In genomic region chr15:75723171-75723846, GRCh38 we compare ENCODE assay signal across 10 cellular contexts. TPM values are rescaled to one million over a fixed set of nuclear protein-coding genes. Genes with fewer than 3 reads are reported as not detected.
DNase-seq lines count a peak whose midpoint lies in the region; ATAC-seq, FAIRE-seq and TF ChIP-seq lines count a peak whose summit lies in the region.
"Had no signal": no experiment of that assay in that cellular context is flagged by ENCODE, and none has a peak within 500 bp of the region (broad histone marks: within the 10 kb centered on the region; RNA-seq: fewer than 3 reads in every experiment).

No MANE protein-coding gene starts in this region.

- intact Hi-C loops in endothelial cell of umbilical vein (cut with micrococcal nuclease): no loop called here

- no peaks in the 10 kb centered on the region for H3K36me3 ChIP-seq in BE2C
- H3K36me3 ChIP-seq in KMS-11 (ENCODE audit: insufficient read depth): no peaks in the 10 kb centered on the region
- H3K36me3 ChIP-seq in endothelial cell of umbilical vein (ENCODE audit: control insufficient read depth in 2 of 2, extremely low read depth in 1 of 2, insufficient read depth in 2 of 2, low read length in 2 of 2): no peaks in the 10 kb centered on the region

- no peak for TF ChIP-seq POLR2A in endothelial cell of umbilical vein (IDR thresholded peaks at IDR 0.05; ENCODE audit: low read depth, low read length)

- POLR2A ChIA-PET in endothelial cell of umbilical vein (lab: Charles Lee): interaction anchor here (0.6 kb wide), 1 partner anchor 20 kb away, joined by 3 read pairs; no protein-coding TSS in a partner anchor

- no peak overlapping the region for H3K4me3 ChIP-seq in BE2C (ENCODE audit: low read depth, low read length)
- no peak overlapping the region for H3K4me3 ChIP-seq in KMS-11 (IDR thresholded peaks at IDR 0.05; ENCODE audit: insufficient read depth, low read depth, low read length)
- H3K4me3 ChIP-seq in endothelial cell of umbilical vein (replicated peaks in 1 of 3; ENCODE audit: insufficient read depth in 1 of 3, low read depth in 1 of 3, low read length in 3 of 3): no peak overlapping the region

- dilution Hi-C loops in endothelial cell of umbilical vein (cut with MboI; ENCODE audit: extremely low pct_ligation_motif_present, low sequenced_read_pairs): no loop called here

- FAIRE-seq in endothelial cell of umbilical vein (lab: Jason Lieb, UNC): no peak

- BruUV-seq in endothelial cell of umbilical vein (replicated peaks; lab: Mats Ljungman, UMichigan): no TSS peak

- no peaks in the 10 kb centered on the region for H3K9me3 Mint-ChIP-seq in nephron progenitor cell

- TF ChIP-seq CTCF in BE2C (IDR thresholded peaks at IDR 0.05; ENCODE audit: low read depth, low read length) (no peak), KMS-11 (conservative IDR thresholded peaks at IDR 0.05; ENCODE audit: low read depth, low read length) (no peak), endothelial cell of umbilical vein (IDR thresholded peaks at IDR 0.05; ENCODE audit: extremely low read depth in 1 of 2, insufficient read depth in 1 of 2, low read depth in 1 of 2, low read length in 2 of 2) (no peak), nephron progenitor cell (IDR thresholded peaks at IDR 0.05) (no peak)

- H3K27me3 ChIP-seq in BE2C (no peaks in the 10 kb centered on the region), KMS-11 (ENCODE audit: insufficient read depth, low read depth) (no peaks in the 10 kb centered on the region), endothelial cell of umbilical vein (ENCODE audit: control insufficient read depth in 2 of 2, insufficient read depth in 2 of 2, low read length in 2 of 2) (peaks cover 10% of the 10 kb centered on the region in 2 experiments)

- no peaks in the 10 kb centered on the region for H3K9me3 ChIP-seq in BE2C
- no peaks in the 10 kb centered on the region for H3K9me3 ChIP-seq in endothelial cell of umbilical vein (replicated peaks; ENCODE audit: control insufficient read depth, insufficient read depth, low read length)

- H3K4me1 ChIP-seq in BE2C: peaks cover 10% of the 10 kb centered on the region
- H3K4me1 ChIP-seq in KMS-11 (ENCODE audit: low read depth, poor library complexity, severe bottlenecking): peaks cover 14% of the 10 kb centered on the region
- H3K4me1 ChIP-seq in endothelial cell of umbilical vein (ENCODE audit: control insufficient read depth, extremely low read depth, insufficient read depth, low read length): no peaks in the 10 kb centered on the region

- peaks cover 38% of the 10 kb centered on the region for H3K4me1 Mint-ChIP-seq in nephron progenitor cell

- DNase-seq in BE2C (peak; percentile 5), endothelial cell of umbilical vein (ENCODE audit: low read depth, low spot score) (no peak), nephron progenitor cell (no peak), cerebellar nuclear complex (lab: John Stamatoyannopoulos, UW) (no peak), NCI-H1048 (lab: John Stamatoyannopoulos, UW) (no peak)
- DNase-seq: activated naive CD4-positive, alpha-beta T cell treated with anti-CD3 and anti-CD28 coated beads, Interleukin-2, amount 50 U/mL, for 16 hours had no signal

- CTCF ChIA-PET in endothelial cell of umbilical vein (lab: Charles Lee): interaction anchor here (0.6 to 2.0 kb wide), 10 partner anchors 10 to 427 kb away, joined by 3 to 19 read pairs (median 4); no protein-coding TSS in a partner anchor

- H3K4me2 ChIP-seq in KMS-11 (no peak overlapping the region), endothelial cell of umbilical vein (ENCODE audit: insufficient read depth, low read length) (no peak overlapping the region)

- peak overlapping the region; percentile 43 for H3K27ac ChIP-seq in KMS-11
- no peak overlapping the region for H3K27ac ChIP-seq in endothelial cell of umbilical vein (ENCODE audit: insufficient read depth, low read depth, low read length)
- H3K27ac ChIP-seq: epithelial cell of prostate had no signal

- no peaks in the 10 kb centered on the region for H3K9me1 ChIP-seq in endothelial cell of umbilical vein (replicated peaks; ENCODE audit: control insufficient read depth, extremely low read depth, insufficient read depth, low read length)

- H3K79me2 ChIP-seq in KMS-11 (ENCODE audit: insufficient read depth, low read depth): no peaks in the 10 kb centered on the region
- H3K79me2 ChIP-seq in endothelial cell of umbilical vein (ENCODE audit: control insufficient read depth, insufficient read depth, low read length): no peaks in the 10 kb centered on the region

- H3K9ac ChIP-seq in KMS-11 (peak overlapping the region; percentile 28; the same call in 1 of the 2 replicates), endothelial cell of umbilical vein (replicated peaks; ENCODE audit: extremely low read depth, insufficient read depth, low read length) (peak overlapping the region; percentile 14)

- peaks cover 5% of the 10 kb centered on the region for H3K27me3 Mint-ChIP-seq in nephron progenitor cell (ENCODE audit: low read depth, poor library complexity)

- H3K4me3 Mint-ChIP-seq in nephron progenitor cell: no peak overlapping the region

- H3K27ac Mint-ChIP-seq in nephron progenitor cell: peak overlapping the region; percentile 99

- no peaks in the 10 kb centered on the region for H4K20me1 ChIP-seq in KMS-11 (ENCODE audit: insufficient read depth)
- H4K20me1 ChIP-seq in endothelial cell of umbilical vein (replicated peaks; ENCODE audit: control insufficient read depth, extremely low read depth, insufficient read depth, low read length): no peaks in the 10 kb centered on the region

- no peak for ATAC-seq in GM19328 (IDR thresholded peaks at IDR 0.05; ENCODE audit: unreplicated experiment)
- ATAC-seq in HG02588 (IDR thresholded peaks at IDR 0.05; ENCODE audit: unreplicated experiment): no peak

- H3K36me3 Mint-ChIP-seq in nephron progenitor cell (ENCODE audit: low read depth): no peaks in the 10 kb centered on the region

- H2AFZ ChIP-seq in KMS-11 (ENCODE audit: low read depth): no peak overlapping the region
- no peak overlapping the region for H2AFZ ChIP-seq in endothelial cell of umbilical vein (ENCODE audit: low read depth, low read length)

TF ChIP-seq in endothelial cell of umbilical vein, 7 proteins besides CTCF, POLR2A, EP300 and RAD21:
- TF ChIP-seq JUN (IDR thresholded peaks at IDR 0.05; ENCODE audit: borderline replicate concordance, insufficient read depth, insufficient read length, low read depth) (no peak), MYC (IDR thresholded peaks at IDR 0.05; ENCODE audit: low read depth, low read length) (no peak), POLR2AphosphoS5 (IDR thresholded peaks at IDR 0.05; ENCODE audit: insufficient read depth, low read depth, low read length) (no peak), EZH2 (IDR thresholded peaks at IDR 0.05; ENCODE audit: borderline replicate concordance, low read depth, low read length, severe bottlenecking) (no peak), FOS (IDR thresholded peaks at IDR 0.05; ENCODE audit: borderline replicate concordance, insufficient read depth, low read length) (no peak)
TF ChIP-seq in endothelial cell of umbilical vein: peak in this region for 0.

RNA-seq across cellular contexts. Expression of gene CSPG4, which starts 10.7 kb away (rescaled TPM):
- 5.9 TPM for polyA plus RNA-seq in BE2C (2012; ENCODE audit: insufficient read depth, insufficient read length, low read depth)
- total RNA-seq in endothelial cell of umbilical vein: not detected in 2 replicates
- polyA plus RNA-seq in endothelial cell of umbilical vein: not detected in 2 replicates
- not detected in 2 replicates for polyA plus RNA-seq in endothelial cell of umbilical vein (2011; cell fraction: cytosol; rRNA removed)
- polyA plus RNA-seq in endothelial cell of umbilical vein (2011; cell fraction: nucleus; rRNA removed): not detected in 2 replicates
- 0.04 TPM in 1 of 2 replicates, not detected in the other for polyA plus RNA-seq in endothelial cell of umbilical vein (2012)
- not detected in 2 replicates for polyA minus RNA-seq in endothelial cell of umbilical vein
- 16.2 TPM for polyA minus RNA-seq in endothelial cell of umbilical vein (2011; cell fraction: cytosol; rRNA and poly(A)+ RNA removed)
- 0.10 TPM in 1 of 2 replicates, not detected in the other for polyA minus RNA-seq in endothelial cell of umbilical vein (2011; cell fraction: nucleus; rRNA and poly(A)+ RNA removed)
